In genomic region chr15:25728816-25729215, GRCh38 we compare ENCODE assay signal across 25 cellular contexts.
"Had no signal": no experiment of that assay in that cellular context is flagged by ENCODE, and none has a peak within 500 bp of the region (broad histone marks: within the 10 kb centered on the region; RNA-seq: fewer than 3 reads in every experiment).

No MANE protein-coding gene starts in this region.

- H3K4me1 Mint-ChIP-seq: activated B cell treated with CpG ODN at 0.5 μM for 24 hours; activated CD4-positive, alpha-beta T cell treated with anti-CD3 and anti-CD28 coated beads for 36 hours; activated naive CD8-positive, alpha-beta T cell treated with anti-CD3 and anti-CD28 coated beads for 36 hours; mesothelial cell of epicardium; nephron had no signal

- H3K9me3 Mint-ChIP-seq: activated B cell treated with CpG ODN at 0.5 μM for 24 hours; activated naive CD8-positive, alpha-beta T cell treated with anti-CD3 and anti-CD28 coated beads for 36 hours; activated T-helper 2 cell treated with anti-CD3 and anti-CD28 coated beads, Interferon-gamma antibody, Interleukin-2, Interleukin-4, amounts not matched to agents 10 μg/mL and 5 μg/mL and 100 μg/mL, durations not matched to agents 14 hours and 24 hours and 36 hours; mesothelial cell of epicardium; nephron; stimulated activated naive CD8-positive, alpha-beta T cell treated with anti-CD3 and anti-CD28 coated beads, Interleukin-15, Interleukin-2, amounts not matched to agents 100 ng/mL and 50 ng/mL, for 24 hours; T-helper 1 cell treated with Interleukin-12 subunit alpha and Interleukin-12 subunit beta and Interleukin-4 antibody, amounts not matched to agents 30 μg/mL and 1 μg/mL, for 36 hours had no signal

- H3K4me3 ChIP-seq: breast epithelium, heart right ventricle, smooth muscle cell, suprapubic skin, transverse colon, uterus had no signal

- DNase-seq: activated B cell treated with CpG ODN at 0.5 μM for 24 hours; activated CD4-positive, alpha-beta T cell treated with anti-CD3 and anti-CD28 coated beads for 36 hours; activated CD4-positive, alpha-beta T cell treated with anti-CD3 and anti-CD28 coated beads, Interleukin-2, amount 50 U/mL, for 4 hours; activated naive CD4-positive, alpha-beta T cell treated with Interleukin-2 at 50 U/mL for 16 hours; activated naive CD8-positive, alpha-beta T cell treated with anti-CD3 and anti-CD28 coated beads for 36 hours; activated T-cell treated with anti-CD3 and anti-CD28 coated beads, Interleukin-2, amount 50 U/mL, for 1 hour; amniotic stem cell; cortex of kidney; effector CD4-positive, alpha-beta T cell; foreskin fibroblast; heart right ventricle; stimulated activated CD4-positive, alpha-beta T cell treated with anti-CD3 and anti-CD28 coated beads, Interleukin-2, amount 100 ng/mL, for 48 hours; T1000; transverse colon; uterus had no signal

- H3K36me3 ChIP-seq: breast epithelium, heart right ventricle, transverse colon, uterus had no signal

- H3K27ac Mint-ChIP-seq: activated B cell treated with CpG ODN at 0.5 μM for 24 hours; activated CD4-positive, alpha-beta T cell treated with anti-CD3 and anti-CD28 coated beads for 36 hours; activated naive CD8-positive, alpha-beta T cell treated with anti-CD3 and anti-CD28 coated beads for 36 hours; activated T-helper 2 cell treated with anti-CD3 and anti-CD28 coated beads, Interferon-gamma antibody, Interleukin-2, Interleukin-4, amounts not matched to agents 10 μg/mL and 5 μg/mL and 100 μg/mL, durations not matched to agents 14 hours and 24 hours and 36 hours; mesothelial cell of epicardium; nephron; stimulated activated naive CD8-positive, alpha-beta T cell treated with anti-CD3 and anti-CD28 coated beads, Interleukin-15, Interleukin-2, amounts not matched to agents 100 ng/mL and 50 ng/mL, for 24 hours; T-helper 1 cell treated with Interleukin-12 subunit alpha and Interleukin-12 subunit beta and Interleukin-4 antibody, amounts not matched to agents 30 μg/mL and 1 μg/mL, for 36 hours had no signal

- H3K4me3 Mint-ChIP-seq: activated B cell treated with CpG ODN at 0.5 μM for 24 hours; activated CD4-positive, alpha-beta T cell treated with anti-CD3 and anti-CD28 coated beads for 36 hours; activated naive CD8-positive, alpha-beta T cell treated with anti-CD3 and anti-CD28 coated beads for 36 hours; mesothelial cell of epicardium; nephron; stimulated activated naive CD8-positive, alpha-beta T cell treated with anti-CD3 and anti-CD28 coated beads, Interleukin-15, Interleukin-2, amounts not matched to agents 100 ng/mL and 50 ng/mL, for 24 hours; T-helper 1 cell treated with Interleukin-12 subunit alpha and Interleukin-12 subunit beta and Interleukin-4 antibody, amounts not matched to agents 30 μg/mL and 1 μg/mL, for 36 hours had no signal

- H3K27ac ChIP-seq: breast epithelium, heart right ventricle, suprapubic skin, transverse colon, uterus had no signal

- H3K4me1 ChIP-seq: breast epithelium, heart right ventricle, suprapubic skin, transverse colon, uterus had no signal

- H3K36me3 Mint-ChIP-seq: mesothelial cell of epicardium had no signal

- H3K27me3 ChIP-seq: breast epithelium, heart right ventricle, suprapubic skin, transverse colon, uterus had no signal

- ATAC-seq: activated CD4-positive, alpha-beta T cell treated with anti-CD3 and anti-CD28 coated beads for 36 hours; left lobe of liver; sciatic nerve had no signal

- H3K9me3 ChIP-seq: breast epithelium, heart right ventricle, suprapubic skin, transverse colon, uterus had no signal
